24 cellular contexts compared by ENCODE assay signal in genomic region chr11:46149342-46149741, GRCh38.
"Had no signal": no experiment of that assay in that cellular context is flagged by ENCODE, and none has a peak within 500 bp of the region (broad histone marks: within the 10 kb centered on the region; RNA-seq: fewer than 3 reads in every experiment).

No MANE protein-coding gene starts in this region.

- H3K9me3 ChIP-seq: lower lobe of right lung, testis, upper lobe of left lung had no signal

- H3K4me3 ChIP-seq: cardiac muscle cell, hepatocyte, lower lobe of right lung, testis, upper lobe of left lung had no signal

- H3K79me2 ChIP-seq: hepatocyte had no signal

- H3K27ac ChIP-seq: cardiac muscle cell, hepatocyte, lower lobe of right lung, testis, upper lobe of left lung, VCaP had no signal

- FAIRE-seq: small intestine had no signal

- H3K36me3 ChIP-seq: cardiac muscle cell, lower lobe of right lung, upper lobe of left lung had no signal

- H2AFZ ChIP-seq: hepatocyte had no signal

- ATAC-seq: activated CD8-positive, alpha-beta T cell treated with anti-CD3 and anti-CD28 coated beads, Interleukin-2, amount 10 ng/mL, durations not matched to agents 7 days and 5 days; activated naive CD8-positive, alpha-beta T cell treated with anti-CD3 and anti-CD28 coated beads, Interleukin-2, amount 50 U/mL, for 24 hours; left lobe of liver; lower lobe of right lung; sciatic nerve had no signal

- H3K27me3 ChIP-seq: cardiac muscle cell, testis, upper lobe of left lung had no signal

- H3K4me2 ChIP-seq: hepatocyte had no signal

- H3K4me1 ChIP-seq: lower lobe of right lung, testis, upper lobe of left lung had no signal

- DNase-seq: activated CD4-positive, alpha-beta T cell treated with anti-CD3 and anti-CD28 coated beads, Interleukin-2, amount 50 U/mL, for 1 hour; activated CD4-positive, CD25-positive, alpha-beta regulatory T cell treated with anti-CD3 and anti-CD28 coated beads, Interleukin-2, amount 50 U/mL, for 72 hours; activated CD8-positive, alpha-beta T cell treated with anti-CD3 and anti-CD28 coated beads, Interleukin-2, amount 10 ng/mL, durations not matched to agents 7 days and 5 days; activated gamma-delta T cell; activated naive CD4-positive, alpha-beta T cell treated with anti-CD3 and anti-CD28 coated beads, Interleukin-2, amount 50 U/mL, for 16 hours; activated naive CD8-positive, alpha-beta T cell treated with anti-CD3 and anti-CD28 coated beads, Interleukin-2, amount 50 U/mL, for 24 hours; effector CD4-positive, alpha-beta T cell; erythroblast; foreskin fibroblast; glutamatergic neuron; immature natural killer cell; lower lobe of right lung; naive B cell; small intestine; stimulated activated CD4-positive, alpha-beta T cell treated with anti-CD3 and anti-CD28 coated beads, Interleukin-15, amount 100 ng/mL, for 24 hours; stimulated activated CD8-positive, alpha-beta memory T cell treated with anti-CD3 and anti-CD28 coated beads, Interleukin-4, amount 100 ng/mL, for 48 hours; stimulated activated naive CD4-positive, alpha-beta T cell; testis had no signal
